ENCODE assay signal across 8 cellular contexts in genomic region chr1:45205910-45206721, GRCh38.
DNase-seq lines count a peak whose midpoint lies in the region; ATAC-seq and TF ChIP-seq lines count a peak whose summit lies in the region.

Gene ZSWIM5, minus strand, starts transcription at chr1:45206605. Its CDS starts 255 bp downstream, at chr1:45206350.

- TF ChIP-seq CTCF in GM06990 (IDR thresholded peaks at IDR 0.05; ENCODE audit: insufficient read depth, low read length, poor library complexity, severe bottlenecking) = no peak

- ATAC-seq in HG02623 (IDR thresholded peaks at IDR 0.05; ENCODE audit: unreplicated experiment) = peak; percentile 61

- H3K27me3 ChIP-seq in GM06990 (replicated peaks; ENCODE audit: control insufficient read depth, insufficient read depth, low read length) = no peaks in the 10 kb centered on the region; the same call in 1 of the 2 replicates

- peak within 1 kb of the TSS; percentile 58 for H3K4me3 ChIP-seq in GM06990 (replicated peaks; ENCODE audit: low read depth, low read length)

- no peaks in the 10 kb centered on the region for H3K36me3 ChIP-seq in GM06990 (ENCODE audit: control insufficient read depth, insufficient read depth, low read length)

- DNase-seq in GM06990 (ENCODE audit: extremely low read depth, insufficient read length) (peak; percentile 80), NCI-H2227 (lab: John Stamatoyannopoulos, UW; ENCODE audit: unreplicated experiment) (peak; percentile 90), medulla oblongata (ENCODE audit: extremely low spot score) (peak; percentile 80), NK-92 (lab: John Stamatoyannopoulos, UW; ENCODE audit: unreplicated experiment) (no peak)
- peak; percentile 85 for DNase-seq in activated CD8-positive, alpha-beta memory T cell treated with anti-CD3 and anti-CD28 coated beads for 24 hours
- DNase-seq in effector CD8-positive, alpha-beta T cell (lab: John Stamatoyannopoulos, UW) = peak; percentile 26
- peak; percentile 32 to 53 (median 47) for DNase-seq in stimulated activated CD4-positive, alpha-beta T cell treated with anti-CD3 and anti-CD28 coated beads, TNF-alpha, amount 100 ng/mL, for 4 hours (ENCODE audit: low read depth in 3 of 3)
